13 cellular contexts compared by ENCODE assay signal in genomic region chr7:116871061-116871700, GRCh38. TPM values are rescaled to one million over a fixed set of nuclear protein-coding genes. Genes with fewer than 3 reads are reported as not detected.
DNase-seq lines count a peak whose midpoint lies in the region; ATAC-seq, FAIRE-seq and TF ChIP-seq lines count a peak whose summit lies in the region.
"Had no signal": no experiment of that assay in that cellular context is flagged by ENCODE, and none has a peak within 500 bp of the region (broad histone marks: within the 10 kb centered on the region; RNA-seq: fewer than 3 reads in every experiment).

No MANE protein-coding gene starts in this region.

- H3K23ac ChIP-seq in IMR-90 (ENCODE audit: low read depth, low read length) = no peak overlapping the region

- no peak overlapping the region for H3K9ac ChIP-seq in IMR-90 (ENCODE audit: low read depth, low read length)

- H3K9me1 ChIP-seq in IMR-90 (ENCODE audit: insufficient read depth, low read length) = peaks cover 8% of the 10 kb centered on the region

- H3K79me1 ChIP-seq in IMR-90 (ENCODE audit: low read depth in 1 of 2, low read length in 2 of 2) = peaks cover 0 to 68% of the 10 kb centered on the region in 2 experiments; a peak in 2 of 4 replicates

- no peak overlapping the region for H2BK5ac ChIP-seq in IMR-90 (ENCODE audit: low read depth, low read length, poor library complexity, severe bottlenecking)

- H3K9me3 ChIP-seq in IMR-90 (ENCODE audit: control insufficient read depth, insufficient read depth, low read length) = no peaks in the 10 kb centered on the region

- H3K36me3 Mint-ChIP-seq in activated CD4-positive, alpha-beta T cell treated with anti-CD3 and anti-CD28 coated beads for 36 hours (ENCODE audit: low read depth) = peaks cover 38% of the 10 kb centered on the region
- H3K36me3 Mint-ChIP-seq in activated CD4-positive, alpha-beta T cell treated with anti-CD3 and anti-CD28 coated beads, Interleukin-2, amount 10 ng/mL, durations not matched to agents 7 days and 5 days (ENCODE audit: low read depth) = peaks cover 29% of the 10 kb centered on the region
- H3K36me3 Mint-ChIP-seq in endothelial cell (ENCODE audit: low read depth, unreplicated experiment) (peaks cover 12% of the 10 kb centered on the region), progenitor cell of endocrine pancreas (ENCODE audit: insufficient read depth) (peaks cover 8% of the 10 kb centered on the region)

- DNase-seq in activated CD4-positive, alpha-beta T cell treated with anti-CD3 and anti-CD28 coated beads for 36 hours = no peak
- DNase-seq in activated CD4-positive, alpha-beta T cell treated with anti-CD3 and anti-CD28 coated beads, Interleukin-2, amount 10 ng/mL, durations not matched to agents 7 days and 5 days = no peak
- no peak for DNase-seq in IMR-90
- no peak for DNase-seq in endothelial cell (ENCODE audit: low spot score)
- no peak for DNase-seq in progenitor cell of endocrine pancreas (ENCODE audit: low spot score, unreplicated experiment)
- no peak for DNase-seq in HTR-8/SVneo (ENCODE audit: insufficient read length, low spot score)
- DNase-seq: Kasumi-1, NCI-H1694, NCI-H510A treated with DMSO at 0.1 percent for 48 hours, OCI-M1 had no signal

- no TSS peak for BruUV-seq in IMR-90 (replicated peaks; lab: Mats Ljungman, UMichigan)

- no peak overlapping the region for H2AK9ac ChIP-seq in IMR-90 (replicated peaks; ENCODE audit: low read depth, low read length, poor library complexity)

- TF ChIP-seq RAD21 in IMR-90 (IDR thresholded peaks at IDR 0.05; ENCODE audit: low read length) = no peak

- intact Hi-C loops in activated CD4-positive, alpha-beta T cell treated with anti-CD3 and anti-CD28 coated beads for 36 hours (cut with DNase I, micrococcal nuclease) = no loop called here
- intact Hi-C loops in IMR-90 (cut with micrococcal nuclease) = no loop called here

- H2BK15ac ChIP-seq in IMR-90 (ENCODE audit: low read depth, low read length) = no peak overlapping the region

- no peak overlapping the region for H3K4me2 ChIP-seq in IMR-90 (ENCODE audit: low read depth, low read length)

- in situ Hi-C loops in IMR-90 (cut with MboI; ENCODE audit: low sequenced_read_pairs) = no loop called here

- CTCF ChIA-PET in activated CD4-positive, alpha-beta T cell treated with anti-CD3 and anti-CD28 coated beads for 36 hours (lab: Charles Lee) = interaction anchor here (1.2 to 1.5 kb wide), 2 partner anchors 18 to 254 kb away, joined by 3 read pairs; no protein-coding TSS in a partner anchor
- CTCF ChIA-PET in activated CD4-positive, alpha-beta T cell treated with anti-CD3 and anti-CD28 coated beads, Interleukin-2, amount 10 ng/mL, durations not matched to agents 7 days and 5 days (lab: Charles Lee) = interaction anchor here (1.0 kb wide), 1 partner anchor 32 kb away, joined by 3 read pairs; no protein-coding TSS in a partner anchor
- CTCF ChIA-PET in IMR-90 (lab: Yijun Ruan, JAX) = no interaction called here

- H3K14ac ChIP-seq in IMR-90 (replicated peaks; ENCODE audit: low read depth, low read length) = no peak overlapping the region

- no peak overlapping the region for H2BK20ac ChIP-seq in IMR-90 (ENCODE audit: low read depth, low read length)

- H3K4me1 ChIP-seq in IMR-90 (ENCODE audit: control insufficient read depth, insufficient read depth, low read length) = peaks cover 11% of the 10 kb centered on the region; the same call in 1 of the 2 replicates

- no peak overlapping the region for H3K27ac ChIP-seq in IMR-90 (ENCODE audit: insufficient read depth, low read length)

- no peak overlapping the region for H2AK5ac ChIP-seq in IMR-90 (ENCODE audit: low read depth, low read length)

- H3K4me3 Mint-ChIP-seq in activated CD4-positive, alpha-beta T cell treated with anti-CD3 and anti-CD28 coated beads for 36 hours = no peak overlapping the region
- no peak overlapping the region for H3K4me3 Mint-ChIP-seq in activated CD4-positive, alpha-beta T cell treated with anti-CD3 and anti-CD28 coated beads, Interleukin-2, amount 10 ng/mL, durations not matched to agents 7 days and 5 days
- H3K4me3 Mint-ChIP-seq in endothelial cell (ENCODE audit: unreplicated experiment) (no peak overlapping the region), progenitor cell of endocrine pancreas (ENCODE audit: low read depth) (no peak overlapping the region)

- POLR2A ChIA-PET in activated CD4-positive, alpha-beta T cell treated with anti-CD3 and anti-CD28 coated beads for 36 hours (lab: Charles Lee) = interaction anchor here (0.9 kb wide), 1 partner anchor 47 kb away, joined by 4 read pairs; no protein-coding TSS in a partner anchor
- POLR2A ChIA-PET in activated CD4-positive, alpha-beta T cell treated with anti-CD3 and anti-CD28 coated beads, Interleukin-2, amount 10 ng/mL, durations not matched to agents 7 days and 5 days (lab: Charles Lee) = no interaction called here
- POLR2A ChIA-PET in IMR-90 (lab: Charles Lee; ENCODE audit: unreplicated experiment) = no interaction called here

- no peak overlapping the region for H4K5ac ChIP-seq in IMR-90 (ENCODE audit: low read depth, low read length)

- H3K4me3 ChIP-seq in IMR-90 (ENCODE audit: insufficient read depth, low read depth, low read length) = no peak overlapping the region

- 89% methylated on average over 3 of the region's 6 CpGs; no CpG with 5 or more reads in 1 of the 2 experiments for WGBS in IMR-90 (ENCODE audit: extremely low coverage in 2 of 2, insufficient read length in 1 of 2), 2 experiments

- H3K27ac Mint-ChIP-seq in activated CD4-positive, alpha-beta T cell treated with anti-CD3 and anti-CD28 coated beads for 36 hours = peak overlapping the region; percentile 84
- no peak overlapping the region for H3K27ac Mint-ChIP-seq in activated CD4-positive, alpha-beta T cell treated with anti-CD3 and anti-CD28 coated beads, Interleukin-2, amount 10 ng/mL, durations not matched to agents 7 days and 5 days
- H3K27ac Mint-ChIP-seq in endothelial cell (ENCODE audit: unreplicated experiment) (peak overlapping the region; percentile 43), progenitor cell of endocrine pancreas (peak overlapping the region; percentile 9)

- H3K18ac ChIP-seq in IMR-90 (ENCODE audit: low read depth, low read length) = no peak overlapping the region

- H3K27me3 Mint-ChIP-seq in activated CD4-positive, alpha-beta T cell treated with anti-CD3 and anti-CD28 coated beads for 36 hours = no peaks in the 10 kb centered on the region
- H3K27me3 Mint-ChIP-seq in activated CD4-positive, alpha-beta T cell treated with anti-CD3 and anti-CD28 coated beads, Interleukin-2, amount 10 ng/mL, durations not matched to agents 7 days and 5 days = no peaks in the 10 kb centered on the region
- H3K27me3 Mint-ChIP-seq in endothelial cell (ENCODE audit: unreplicated experiment) (peaks cover 2% of the 10 kb centered on the region), progenitor cell of endocrine pancreas (no peaks in the 10 kb centered on the region)

- no peak for ATAC-seq in activated CD4-positive, alpha-beta T cell treated with anti-CD3 and anti-CD28 coated beads for 36 hours
- ATAC-seq in IMR-90 (ENCODE audit: low read depth) (peak; percentile 10; the same call in 1 of the 2 replicates), HG03095 (IDR thresholded peaks at IDR 0.05; ENCODE audit: unreplicated experiment) (no peak), GM21723 (IDR thresholded peaks at IDR 0.05; ENCODE audit: unreplicated experiment) (no peak)

- no peak overlapping the region for H3K4ac ChIP-seq in IMR-90 (ENCODE audit: low read depth, low read length)

- no peak overlapping the region for H4K8ac ChIP-seq in IMR-90 (ENCODE audit: low read depth in 2 of 2, low read length in 2 of 2)

- H4K91ac ChIP-seq in IMR-90 (ENCODE audit: insufficient read depth, low read depth, low read length) = no peak overlapping the region

- no peaks in the 10 kb centered on the region for H3K27me3 ChIP-seq in IMR-90 (ENCODE audit: control insufficient read depth, insufficient read depth, low read length)

- H3K9me3 Mint-ChIP-seq in activated CD4-positive, alpha-beta T cell treated with anti-CD3 and anti-CD28 coated beads for 36 hours (ENCODE audit: low read depth) = no peaks in the 10 kb centered on the region
- H3K9me3 Mint-ChIP-seq in activated CD4-positive, alpha-beta T cell treated with anti-CD3 and anti-CD28 coated beads, Interleukin-2, amount 10 ng/mL, durations not matched to agents 7 days and 5 days = no peaks in the 10 kb centered on the region
- no peaks in the 10 kb centered on the region for H3K9me3 Mint-ChIP-seq in endothelial cell (ENCODE audit: unreplicated experiment)
- H3K9me3 Mint-ChIP-seq in progenitor cell of endocrine pancreas (ENCODE audit: low read depth) = no peaks in the 10 kb centered on the region

- no peak overlapping the region for H2AFZ ChIP-seq in IMR-90 (replicated peaks; ENCODE audit: low read length, poor library complexity)

- H3K56ac ChIP-seq in IMR-90 (ENCODE audit: extremely low read depth, insufficient read depth, low read length) = no peak overlapping the region

- dilution Hi-C loops in IMR-90 (cut with HindIII; ENCODE audit: low sequenced_read_pairs, unreplicated experiment) = no loop called here

- H3K4me1 Mint-ChIP-seq in activated CD4-positive, alpha-beta T cell treated with anti-CD3 and anti-CD28 coated beads for 36 hours = peaks cover 76% of the 10 kb centered on the region
- H3K4me1 Mint-ChIP-seq in activated CD4-positive, alpha-beta T cell treated with anti-CD3 and anti-CD28 coated beads, Interleukin-2, amount 10 ng/mL, durations not matched to agents 7 days and 5 days = peaks cover 68% of the 10 kb centered on the region
- H3K4me1 Mint-ChIP-seq in endothelial cell (ENCODE audit: unreplicated experiment) (peaks cover 55% of the 10 kb centered on the region), progenitor cell of endocrine pancreas (ENCODE audit: low read depth) (peaks cover 7% of the 10 kb centered on the region)

- peaks cover 87% of the 10 kb centered on the region for H4K20me1 ChIP-seq in IMR-90 (ENCODE audit: insufficient read depth, low read length)

- no peak for TF ChIP-seq POLR2A in IMR-90 (IDR thresholded peaks at IDR 0.05; ENCODE audit: low read depth, low read length)

- TF ChIP-seq CTCF in IMR-90 (conservative IDR thresholded peaks at IDR 0.05; ENCODE audit: low read depth, low read length) (no peak), endothelial cell (IDR thresholded peaks at IDR 0.05; ENCODE audit: unreplicated experiment) (no peak), progenitor cell of endocrine pancreas (IDR thresholded peaks at IDR 0.05; ENCODE audit: unreplicated experiment) (no peak)

- no peak for FAIRE-seq in HTR-8/SVneo (lab: Jason Lieb, UNC)
- FAIRE-seq: A204.1 had no signal

- no peak overlapping the region for H2BK120ac ChIP-seq in IMR-90 (ENCODE audit: low read depth, low read length)

- peaks cover 2% of the 10 kb centered on the region for H3K36me3 ChIP-seq in IMR-90 (ENCODE audit: control insufficient read depth, insufficient read depth, low read length)

RNA-seq across cellular contexts. Expression of gene CAPZA2, which starts 8.8 kb away (rescaled TPM):
- total RNA-seq in activated CD4-positive, alpha-beta T cell treated with anti-CD3 and anti-CD28 coated beads for 36 hours = 100 to 1,000 TPM; 173 to 262 TPM
- 100 to 1,000 TPM; 134 to 182 TPM for total RNA-seq in activated CD4-positive, alpha-beta T cell treated with anti-CD3 and anti-CD28 coated beads, Interleukin-2, amount 10 ng/mL, durations not matched to agents 7 days and 5 days
- total RNA-seq in IMR-90 (2012; rRNA removed) (133 and 229 TPM in 2 replicates), endothelial cell (ENCODE audit: unreplicated experiment) (195 TPM), progenitor cell of endocrine pancreas (151 and 174 TPM in 2 replicates)
- polyA plus RNA-seq in IMR-90 (2012; rRNA removed) = 50.7 and 66.6 TPM in 2 replicates
- polyA plus RNA-seq in IMR-90 (2012; cell fraction: cytosol; rRNA removed) = 5.7 and 9.2 TPM in 2 replicates
- polyA plus RNA-seq in IMR-90 (2012; cell fraction: nucleus; rRNA removed; ENCODE audit: low replicate concordance) = 1.9 and 22.8 TPM in 2 replicates
